ENCODE assay signal across 16 cellular contexts in the genomic region with DNA sequence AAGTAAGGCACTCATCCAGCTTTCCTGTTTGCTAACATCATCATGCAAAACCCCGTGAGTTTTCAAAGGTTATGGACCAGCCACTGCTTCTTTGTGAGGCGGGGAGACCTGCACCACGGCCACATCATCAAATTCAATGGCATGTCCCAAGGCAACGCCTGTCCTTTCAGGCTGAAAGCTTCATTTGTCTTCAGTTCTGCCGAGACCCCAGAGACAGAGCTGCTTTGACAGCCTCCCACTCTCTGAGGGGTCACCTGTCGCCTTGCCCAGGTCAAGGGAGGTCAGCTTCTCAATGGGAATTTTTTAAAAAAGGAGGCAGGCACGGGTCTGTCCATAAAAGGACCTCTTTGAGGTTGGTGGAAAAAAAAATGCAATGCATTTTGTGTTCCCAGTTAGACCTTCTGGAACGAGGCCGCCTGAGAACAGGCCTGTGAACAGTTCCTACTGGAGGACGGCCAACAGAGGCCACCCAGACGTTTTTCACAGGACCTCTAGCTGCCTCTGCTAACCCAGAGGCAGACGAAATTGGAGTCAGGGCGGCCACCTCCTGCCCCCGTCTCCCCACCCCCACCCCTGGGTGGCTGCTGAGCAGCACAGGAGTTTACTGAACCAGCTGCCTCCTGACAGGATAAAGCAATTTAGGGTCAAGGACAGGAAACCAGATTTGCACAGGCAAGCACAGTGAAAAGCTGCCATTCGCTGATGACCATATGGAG.
DNase-seq lines count a peak whose midpoint lies in the region; ATAC-seq and TF ChIP-seq lines count a peak whose summit lies in the region.
"Had no signal": no experiment of that assay in that cellular context is flagged by ENCODE, and none has a peak within 500 bp of the region (broad histone marks: within the 10 kb centered on the region; RNA-seq: fewer than 3 reads in every experiment).

No MANE protein-coding gene starts in this region.

- peaks cover 27% of the 10 kb centered on the region for H3K4me1 Mint-ChIP-seq in WTC11
- H3K4me1 Mint-ChIP-seq: activated CD8-positive, alpha-beta memory T cell treated with anti-CD3 and anti-CD28 coated beads, Interleukin-2, amount 10 ng/mL, durations not matched to agents 7 days and 5 days; activated naive CD8-positive, alpha-beta T cell treated with anti-CD3 and anti-CD28 coated beads, Interleukin-2, amount 50 U/mL, for 24 hours had no signal

- H3K9me3 Mint-ChIP-seq in WTC11 = peaks cover 6% of the 10 kb centered on the region
- H3K9me3 Mint-ChIP-seq: activated naive CD8-positive, alpha-beta T cell treated with anti-CD3 and anti-CD28 coated beads, Interleukin-2, amount 50 U/mL, for 24 hours had no signal

- in situ Hi-C loops in transverse colon (cut with MboI; ENCODE audit: low pct_ligation_motif_present in 1 of 4, low pct_unique_long_range_greater_than_20kb in 1 of 4, low sequenced_read_pairs in 3 of 4) = no loop called here

- H3K36me3 Mint-ChIP-seq in WTC11 = peaks cover 4% of the 10 kb centered on the region; the same call in 1 of the 2 replicates
- H3K36me3 Mint-ChIP-seq: activated CD8-positive, alpha-beta memory T cell treated with anti-CD3 and anti-CD28 coated beads, Interleukin-2, amount 10 ng/mL, durations not matched to agents 7 days and 5 days; naive B cell had no signal

- H3K4me3 ChIP-seq in gastroesophageal sphincter = no peak overlapping the region
- no peak overlapping the region for H3K4me3 ChIP-seq in mucosa of descending colon
- H3K4me3 ChIP-seq in transverse colon = no peak overlapping the region

- TF ChIP-seq POLR2A in gastroesophageal sphincter (IDR thresholded peaks at IDR 0.05) = no peak
- TF ChIP-seq POLR2A in transverse colon (IDR thresholded peaks at IDR 0.05) = no peak

- H3K4me3 Mint-ChIP-seq in WTC11 = no peak overlapping the region
- H3K4me3 Mint-ChIP-seq: activated CD8-positive, alpha-beta memory T cell treated with anti-CD3 and anti-CD28 coated beads, Interleukin-2, amount 10 ng/mL, durations not matched to agents 7 days and 5 days; activated naive CD8-positive, alpha-beta T cell treated with anti-CD3 and anti-CD28 coated beads, Interleukin-2, amount 50 U/mL, for 24 hours; endodermal cell; naive B cell had no signal

- H3K27me3 ChIP-seq in gastroesophageal sphincter (no peaks in the 10 kb centered on the region), transverse colon (no peaks in the 10 kb centered on the region)

- intact Hi-C loops in mucosa of descending colon (cut with DNase I, micrococcal nuclease) (no loop called here), transverse colon (cut with DNase I; ENCODE audit: low total_unique reads) (no loop called here)

- H3K9me3 ChIP-seq in gastroesophageal sphincter (peaks cover 0 to 7% (median 0%) of the 10 kb centered on the region in 3 donors), mucosa of descending colon (no peaks in the 10 kb centered on the region), transverse colon (no peaks in the 10 kb centered on the region)

- H3K4me1 ChIP-seq in gastroesophageal sphincter (no peaks in the 10 kb centered on the region), mucosa of descending colon (ENCODE audit: low read depth) (no peaks in the 10 kb centered on the region), transverse colon (peaks cover 0 to 10% (median 0%) of the 10 kb centered on the region in 4 donors)

- WGBS in gastroesophageal sphincter (ENCODE audit: low coverage in 1 of 2), 2 donors = 26 to 51% methylated on average over 5 to 7 of the region's 15 CpGs
- WGBS in transverse colon (ENCODE audit: low coverage in 1 of 2), 2 donors = 46% methylated on average over 15 of the region's 15 CpGs; no CpG with 5 or more reads in 1 of the 2 donors

- TF ChIP-seq EP300 in gastroesophageal sphincter (IDR thresholded peaks at IDR 0.05) (no peak), transverse colon (IDR thresholded peaks at IDR 0.05; ENCODE audit: low read depth) (no peak)

- POLR2A ChIA-PET in WTC11 (lab: Charles Lee) = interaction anchor here (0.9 kb wide), 1 partner anchor 248 kb away, joined by 3 read pairs; no protein-coding TSS in a partner anchor

- no peak for DNase-seq in WTC11 (ENCODE audit: low spot score)
- DNase-seq in mucosa of descending colon = peak; percentile 16 to 41 (median 27)
- peak; percentile 10 for DNase-seq in transverse colon
- no peak for DNase-seq in activated naive CD4-positive, alpha-beta T cell treated with anti-CD3 and anti-CD28 coated beads, Interleukin-2, amount 50 U/mL, for 16 hours
- no peak for DNase-seq in activated gamma-delta T cell (lab: John Stamatoyannopoulos, UW)
- DNase-seq: activated CD8-positive, alpha-beta memory T cell treated with anti-CD3 and anti-CD28 coated beads, Interleukin-2, amount 10 ng/mL, durations not matched to agents 7 days and 5 days; activated naive CD8-positive, alpha-beta T cell treated with anti-CD3 and anti-CD28 coated beads, Interleukin-2, amount 50 U/mL, for 24 hours; COR-L47; endodermal cell; naive B cell; NCI-H1930; stimulated activated naive CD8-positive, alpha-beta T cell treated with anti-CD3 and anti-CD28 coated beads, Interleukin-15, Interleukin-2, amounts not matched to agents 100 U/mL and 50 U/mL, for 24 hours had no signal

- peak; percentile 50 for ATAC-seq in WTC11
- ATAC-seq in gastroesophageal sphincter = peak; percentile 46
- ATAC-seq in mucosa of descending colon = peak; percentile 16
- no peak for ATAC-seq in GM18519 (IDR thresholded peaks at IDR 0.05; ENCODE audit: low FRiP score, unreplicated experiment)
- ATAC-seq in GM21360 (IDR thresholded peaks at IDR 0.05; ENCODE audit: unreplicated experiment) = no peak
- ATAC-seq: activated CD8-positive, alpha-beta memory T cell treated with anti-CD3 and anti-CD28 coated beads, Interleukin-2, amount 10 ng/mL, durations not matched to agents 7 days and 5 days; activated naive CD8-positive, alpha-beta T cell treated with anti-CD3 and anti-CD28 coated beads, Interleukin-2, amount 50 U/mL, for 24 hours; HCT116; stimulated activated naive CD8-positive, alpha-beta T cell treated with anti-CD3 and anti-CD28 coated beads, Interleukin-15, Interleukin-2, amounts not matched to agents 100 U/mL and 50 U/mL, for 24 hours had no signal

- TF ChIP-seq CTCF in WTC11 (IDR thresholded peaks at IDR 0.05) (no peak), gastroesophageal sphincter (IDR thresholded peaks at IDR 0.05) (no peak), mucosa of descending colon (IDR thresholded peaks at IDR 0.05) (no peak), transverse colon (IDR thresholded peaks at IDR 0.05) (no peak)

- H3K36me3 ChIP-seq in gastroesophageal sphincter = no peaks in the 10 kb centered on the region
- H3K36me3 ChIP-seq in mucosa of descending colon (ENCODE audit: low read depth) = no peaks in the 10 kb centered on the region
- H3K36me3 ChIP-seq in transverse colon = no peaks in the 10 kb centered on the region

- H3K27ac ChIP-seq in gastroesophageal sphincter (peak overlapping the region in 2 of 4 donors; percentile 5 to 41), transverse colon (peak overlapping the region; percentile 15 to 45 (median 34))

- no peaks in the 10 kb centered on the region; the same call in 1 of the 2 replicates for H3K27me3 Mint-ChIP-seq in WTC11 (ENCODE audit: low read depth)

- H3K27ac Mint-ChIP-seq in WTC11 = no peak overlapping the region
- H3K27ac Mint-ChIP-seq: activated CD8-positive, alpha-beta memory T cell treated with anti-CD3 and anti-CD28 coated beads, Interleukin-2, amount 10 ng/mL, durations not matched to agents 7 days and 5 days; activated naive CD8-positive, alpha-beta T cell treated with anti-CD3 and anti-CD28 coated beads, Interleukin-2, amount 50 U/mL, for 24 hours; endodermal cell; naive B cell had no signal

- CTCF ChIA-PET in WTC11 (lab: Charles Lee) = no interaction called here

TF ChIP-seq in WTC11, 78 proteins besides CTCF, POLR2A, EP300 and RAD21 (continues in another document):
- no peak for TF ChIP-seq ESRRA (CRISPR knock-in tag; IDR thresholded peaks at IDR 0.05; ENCODE audit: borderline replicate concordance)
- TF ChIP-seq SOX15 (CRISPR knock-in tag; IDR thresholded peaks at IDR 0.05) = no peak
- TF ChIP-seq ERG (CRISPR knock-in tag; IDR thresholded peaks at IDR 0.05) = no peak
- TF ChIP-seq, protein P1, sequence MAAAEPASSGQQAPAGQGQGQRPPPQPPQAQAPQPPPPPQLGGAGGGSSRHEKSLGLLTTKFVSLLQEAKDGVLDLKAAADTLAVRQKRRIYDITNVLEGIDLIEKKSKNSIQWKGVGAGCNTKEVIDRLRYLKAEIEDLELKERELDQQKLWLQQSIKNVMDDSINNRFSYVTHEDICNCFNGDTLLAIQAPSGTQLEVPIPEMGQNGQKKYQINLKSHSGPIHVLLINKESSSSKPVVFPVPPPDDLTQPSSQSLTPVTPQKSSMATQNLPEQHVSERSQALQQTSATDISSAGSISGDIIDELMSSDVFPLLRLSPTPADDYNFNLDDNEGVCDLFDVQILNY (CRISPR knock-in tag; IDR thresholded peaks at IDR 0.05) = no peak
- no peak for TF ChIP-seq FOXK1 (CRISPR knock-in tag; IDR thresholded peaks at IDR 0.05)
- no peak for TF ChIP-seq NFYB (CRISPR knock-in tag; conservative IDR thresholded peaks at IDR 0.05; ENCODE audit: low read depth)
- TF ChIP-seq ZNF232 (CRISPR knock-in tag; IDR thresholded peaks at IDR 0.05) = no peak
- TF ChIP-seq HMGA2 (CRISPR knock-in tag; IDR thresholded peaks at IDR 0.05) = no peak
- no peak for TF ChIP-seq GRHL2 (CRISPR knock-in tag; IDR thresholded peaks at IDR 0.05; ENCODE audit: insufficient replicate concordance, severe bottlenecking)
- no peak for TF ChIP-seq TP53 (CRISPR knock-in tag; IDR thresholded peaks at IDR 0.05)
- no peak for TF ChIP-seq TEAD1 (CRISPR knock-in tag; IDR thresholded peaks at IDR 0.05)
- no peak for TF ChIP-seq SP1 (CRISPR knock-in tag; conservative IDR thresholded peaks at IDR 0.05)
- TF ChIP-seq, protein P2, sequence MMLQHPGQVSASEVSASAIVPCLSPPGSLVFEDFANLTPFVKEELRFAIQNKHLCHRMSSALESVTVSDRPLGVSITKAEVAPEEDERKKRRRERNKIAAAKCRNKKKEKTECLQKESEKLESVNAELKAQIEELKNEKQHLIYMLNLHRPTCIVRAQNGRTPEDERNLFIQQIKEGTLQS (CRISPR knock-in tag; conservative IDR thresholded peaks at IDR 0.05) = no peak
- TF ChIP-seq SMAD3 (CRISPR knock-in tag; IDR thresholded peaks at IDR 0.05; ENCODE audit: borderline replicate concordance) = no peak

Comparison
In these comparisons a context has a peak if more than half of its experiments do, and no peak if none do; other contexts are left out.
1. ATAC-seq: peak in WTC11 (single experiment), gastroesophageal sphincter (single experiment) and mucosa of descending colon (single experiment); none in GM18519 (single experiment) and GM21360 (single experiment).
2. DNase-seq: peak in mucosa of descending colon (3 of 3) and transverse colon (single experiment); none in WTC11 (single experiment), activated naive CD4-positive, alpha-beta T cell treated with anti-CD3 and anti-CD28 coated beads, Interleukin-2, amount 50 U/mL, for 16 hours (single experiment) and activated gamma-delta T cell (single experiment).